Comparison of ENCODE assay signal across 2 cellular contexts in genomic region chr19:58572818-58573657, GRCh38.
TF ChIP-seq lines count a peak whose summit lies in the region.

TSS of gene MZF1 (minus strand) at chr19:58573335. CDS start at chr19:58571389, 1,946 bp downstream.

TF ChIP-seq in SK-N-SH, 30 proteins besides CTCF, POLR2A, EP300 and RAD21 (continued from another document and continues in another):
- no peak for TF ChIP-seq USF2 (IDR thresholded peaks at IDR 0.05; ENCODE audit: borderline replicate concordance, low read depth, low read length)
- TF ChIP-seq TAF1 (IDR thresholded peaks at IDR 0.05; ENCODE audit: borderline replicate concordance, low read depth, low read length) = no peak; the same call in 1 of the 2 replicates
- peak; percentile 40 for TF ChIP-seq POLR2AphosphoS5 (IDR thresholded peaks at IDR 0.05; ENCODE audit: low read depth, low read length)
- no peak; the same call in 1 of the 2 replicates for TF ChIP-seq USF1 (IDR thresholded peaks at IDR 0.05; ENCODE audit: borderline replicate concordance, low read depth)
- TF ChIP-seq FOSL2 (IDR thresholded peaks at IDR 0.05; ENCODE audit: borderline replicate concordance, low read depth) = no peak
- peak; percentile 79 for TF ChIP-seq GABPA (IDR thresholded peaks at IDR 0.05; ENCODE audit: low read depth)
- no peak; the same call in 1 of the 2 replicates for TF ChIP-seq MAX (IDR thresholded peaks at IDR 0.05; ENCODE audit: low read depth)
- peak; percentile 84 for TF ChIP-seq CHD2 (IDR thresholded peaks at IDR 0.05; ENCODE audit: low read length, partially characterized antibody)
- TF ChIP-seq GATA2 (CRISPR knock-in tag; IDR thresholded peaks at IDR 0.05) = no peak
- no peak for TF ChIP-seq SMC3 (IDR thresholded peaks at IDR 0.05; ENCODE audit: low read depth, low read length)
- TF ChIP-seq NRF1 (IDR thresholded peaks at IDR 0.05; ENCODE audit: low read depth, low read length) = peak; percentile 68
- no peak for TF ChIP-seq EZH2phosphoT487 (IDR thresholded peaks at IDR 0.05; ENCODE audit: borderline replicate concordance, low read depth)
- TF ChIP-seq ZBTB33 (IDR thresholded peaks at IDR 0.05; ENCODE audit: borderline replicate concordance, low read depth) = no peak
- TF ChIP-seq IRF3 (IDR thresholded peaks at IDR 0.05; ENCODE audit: low read depth, low read length) = 0 out of 2 replicates have a peak, but pooled peaks have one; percentile 35
- TF ChIP-seq SIN3A (IDR thresholded peaks at IDR 0.05; ENCODE audit: borderline replicate concordance, low read depth, low read length) = no peak
- TF ChIP-seq RXRA (IDR thresholded peaks at IDR 0.05; ENCODE audit: borderline replicate concordance, low read depth) = no peak
- no peak for TF ChIP-seq FOXJ3 (CRISPR knock-in tag; IDR thresholded peaks at IDR 0.05)
- TF ChIP-seq MXI1 (IDR thresholded peaks at IDR 0.05; ENCODE audit: low read depth, low read length) = peak; percentile 92
- TF ChIP-seq RFX5 (IDR thresholded peaks at IDR 0.05; ENCODE audit: low read length) = 0 out of 2 replicates have a peak, but pooled peaks have one; percentile 53
- no peak for TF ChIP-seq FOXM1 (IDR thresholded peaks at IDR 0.05; ENCODE audit: low read depth)
- TF ChIP-seq TEAD4 (IDR thresholded peaks at IDR 0.05; ENCODE audit: borderline replicate concordance, insufficient read depth) = no peak
- TF ChIP-seq TCF12 (IDR thresholded peaks at IDR 0.05) = no peak
- TF ChIP-seq YY1 (IDR thresholded peaks at IDR 0.05; ENCODE audit: low read depth) = peak; percentile 65; the same call in 1 of the 2 replicates
- no peak for TF ChIP-seq RCOR1 (IDR thresholded peaks at IDR 0.05; ENCODE audit: low read length)
- TF ChIP-seq JUND (IDR thresholded peaks at IDR 0.05) = no peak

TF ChIP-seq in K562, 482 proteins besides CTCF, POLR2A, EP300 and RAD21 (continued from another document and continues in another):
- no peak for TF ChIP-seq ID3 (CRISPR knock-in tag; IDR thresholded peaks at IDR 0.05)
- TF ChIP-seq ID3 (tag; IDR thresholded peaks at IDR 0.05) = peak; percentile 71; the same call in 1 of the 2 replicates
- TF ChIP-seq ZNF445 (CRISPR knock-in tag; IDR thresholded peaks at IDR 0.05; ENCODE audit: low read depth) = no peak
- no peak for TF ChIP-seq ILK (tag; IDR thresholded peaks at IDR 0.05; ENCODE audit: borderline replicate concordance, low read depth)
- TF ChIP-seq RHOXF2B (CRISPR knock-in tag; conservative IDR thresholded peaks at IDR 0.05) = no peak
- TF ChIP-seq ZNF232 (CRISPR knock-in tag; IDR thresholded peaks at IDR 0.05) = no peak
- no peak for TF ChIP-seq SRSF9 (IDR thresholded peaks at IDR 0.05; ENCODE audit: borderline replicate concordance, low read depth, low read length)
- TF ChIP-seq SMAD3 (CRISPR knock-in tag; conservative IDR thresholded peaks at IDR 0.05) = 0 out of 2 replicates have a peak, but pooled peaks have one; percentile 8
- peak; percentile 85 for TF ChIP-seq RBM39 (optimal IDR thresholded peaks at IDR 0.05; ENCODE audit: low read depth, low read length)
- 0 out of 2 replicates have a peak, but pooled peaks have one; percentile 19 for TF ChIP-seq ZC3H11A (IDR thresholded peaks at IDR 0.05; ENCODE audit: low read depth, low read length)
- TF ChIP-seq MXI1 (IDR thresholded peaks at IDR 0.05; ENCODE audit: low read depth, low read length) = peak; percentile 100
- TF ChIP-seq HNRNPK (IDR thresholded peaks at IDR 0.05; ENCODE audit: low read depth, low read length, poor library complexity, severe bottlenecking) = no peak
- TF ChIP-seq TRIM25 (IDR thresholded peaks at IDR 0.05; ENCODE audit: borderline replicate concordance) = peak; percentile 84; the same call in 1 of the 2 replicates
- TF ChIP-seq SP1 (CRISPR knock-in tag; IDR thresholded peaks at IDR 0.05) = peak; percentile 91
- no peak for TF ChIP-seq GATAD2A (IDR thresholded peaks at IDR 0.05)
- TF ChIP-seq CBX3 (IDR thresholded peaks at IDR 0.05; ENCODE audit: borderline replicate concordance in 1 of 2, low read length in 2 of 2) = 0 out of 3 replicates have a peak, but pooled peaks of 1 of the 2 experiments have one; percentile 11
- no peak for TF ChIP-seq ATF6 (CRISPR knock-in tag; IDR thresholded peaks at IDR 0.05)
- no peak for TF ChIP-seq ZNF707 (CRISPR knock-in tag; conservative IDR thresholded peaks at IDR 0.05)
- TF ChIP-seq FOXM1 (IDR thresholded peaks at IDR 0.05; ENCODE audit: low read depth) = no peak
- no peak for TF ChIP-seq FOXM1 (CRISPR knock-in tag; IDR thresholded peaks at IDR 0.05; ENCODE audit: low read depth)
- no peak for TF ChIP-seq MEF2A (IDR thresholded peaks at IDR 0.05; ENCODE audit: control insufficient read depth, low read depth, low read length)
- TF ChIP-seq PREB (CRISPR knock-in tag; IDR thresholded peaks at IDR 0.05) = no peak
- peak; percentile 88 for TF ChIP-seq EGR1 (conservative IDR thresholded peaks at IDR 0.05)
- no peak for TF ChIP-seq MCM2 (IDR thresholded peaks at IDR 0.05; ENCODE audit: low read depth)
- TF ChIP-seq KLF6 (CRISPR knock-in tag; IDR thresholded peaks at IDR 0.05; ENCODE audit: borderline replicate concordance) = no peak
- TF ChIP-seq FOXK2 (conservative IDR thresholded peaks at IDR 0.05 in 1 of 2, IDR thresholded peaks at IDR 0.05 in 1 of 2; ENCODE audit: low read depth in 2 of 2) = peak; percentile 94 to 98
- TF ChIP-seq MTF1 (CRISPR knock-in tag; IDR thresholded peaks at IDR 0.05; ENCODE audit: borderline replicate concordance) = no peak
- peak in 1 of 2 experiments; percentile 99; a peak in 2 of 4 replicates for TF ChIP-seq CSDE1 (IDR thresholded peaks at IDR 0.05)
- no peak for TF ChIP-seq NR1H2 (CRISPR knock-in tag; IDR thresholded peaks at IDR 0.05)
- peak; percentile 74 for TF ChIP-seq TBP (optimal IDR thresholded peaks at IDR 0.05; ENCODE audit: low read depth, low read length)
- no peak for TF ChIP-seq TFE3 (CRISPR knock-in tag; IDR thresholded peaks at IDR 0.05)
- TF ChIP-seq USF2 (CRISPR knock-in tag; IDR thresholded peaks at IDR 0.05) = no peak
- peak in 1 of 2 experiments; percentile 10; a peak in 2 of 4 replicates for TF ChIP-seq HDAC1 (IDR thresholded peaks at IDR 0.05)
- TF ChIP-seq TARDBP (IDR thresholded peaks at IDR 0.05) = no peak
- no peak for TF ChIP-seq MIER1 (IDR thresholded peaks at IDR 0.05; ENCODE audit: low read depth)
- TF ChIP-seq IRF2 (CRISPR knock-in tag; IDR thresholded peaks at IDR 0.05) = no peak
- peak; percentile 56; the same call in 1 of the 2 replicates for TF ChIP-seq ZFP91 (CRISPR knock-in tag; IDR thresholded peaks at IDR 0.05)
- no peak for TF ChIP-seq PHB (CRISPR knock-in tag; IDR thresholded peaks at IDR 0.05)
- no peak for TF ChIP-seq ZNF134 (CRISPR knock-in tag; conservative IDR thresholded peaks at IDR 0.05)
- peak; percentile 40; the same call in 1 of the 2 replicates for TF ChIP-seq ZNF57 (CRISPR knock-in tag; IDR thresholded peaks at IDR 0.05)
- peak; percentile 72; the same call in 1 of the 2 replicates for TF ChIP-seq NR2C1 (IDR thresholded peaks at IDR 0.05)
- peak; percentile 66; the same call in 1 of the 2 replicates for TF ChIP-seq NR2C1 (tag; IDR thresholded peaks at IDR 0.05)
- TF ChIP-seq HBP1 (CRISPR knock-in tag; IDR thresholded peaks at IDR 0.05) = peak; percentile 85
- TF ChIP-seq TEAD4 (IDR thresholded peaks at IDR 0.05; ENCODE audit: low read length) = 0 out of 2 replicates have a peak, but pooled peaks have one; percentile 21
- TF ChIP-seq TEAD4 (CRISPR knock-in tag; IDR thresholded peaks at IDR 0.05; ENCODE audit: borderline replicate concordance) = no peak
- no peak for TF ChIP-seq GTF2F1 (IDR thresholded peaks at IDR 0.05; ENCODE audit: low read depth, low read length)
- TF ChIP-seq ILF3 (IDR thresholded peaks at IDR 0.05; ENCODE audit: borderline replicate concordance) = no peak
- TF ChIP-seq ADNP (tag; IDR thresholded peaks at IDR 0.05) = no peak
- TF ChIP-seq CCAR2 (IDR thresholded peaks at IDR 0.05; ENCODE audit: low read depth, low read length) = no peak
- TF ChIP-seq FOXA3 (CRISPR knock-in tag; conservative IDR thresholded peaks at IDR 0.05 in 1 of 2, IDR thresholded peaks at IDR 0.05 in 1 of 2) = peak in 1 of 2 experiments; percentile 70; a peak in 2 of 4 replicates
